Comparison of ENCODE assay signal across 1 cellular context in the genomic region with DNA sequence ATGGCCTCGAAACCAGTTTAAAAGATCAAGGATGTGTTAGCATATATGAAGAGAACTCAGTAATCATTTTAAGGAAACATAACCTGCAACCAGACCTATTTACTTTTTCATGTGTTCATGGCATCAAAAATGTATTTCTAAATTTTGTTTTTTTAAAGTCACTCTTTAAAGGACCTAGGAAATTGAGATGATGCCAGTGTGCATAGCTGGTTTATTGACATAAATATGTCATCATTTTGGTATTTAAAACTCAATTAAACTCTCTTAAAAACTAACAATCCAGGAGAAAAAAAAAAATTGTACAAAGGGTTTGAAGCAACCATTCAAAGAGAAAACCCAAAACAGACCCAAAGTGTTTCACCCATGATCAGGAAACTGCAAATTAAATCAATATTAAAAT.
TF ChIP-seq lines count a peak whose summit lies in the region.

No MANE protein-coding gene starts in this region.

TF ChIP-seq in IMR-90, 13 proteins besides CTCF, POLR2A, EP300 and RAD21 (continued from another document):
- TF ChIP-seq, protein P1, sequence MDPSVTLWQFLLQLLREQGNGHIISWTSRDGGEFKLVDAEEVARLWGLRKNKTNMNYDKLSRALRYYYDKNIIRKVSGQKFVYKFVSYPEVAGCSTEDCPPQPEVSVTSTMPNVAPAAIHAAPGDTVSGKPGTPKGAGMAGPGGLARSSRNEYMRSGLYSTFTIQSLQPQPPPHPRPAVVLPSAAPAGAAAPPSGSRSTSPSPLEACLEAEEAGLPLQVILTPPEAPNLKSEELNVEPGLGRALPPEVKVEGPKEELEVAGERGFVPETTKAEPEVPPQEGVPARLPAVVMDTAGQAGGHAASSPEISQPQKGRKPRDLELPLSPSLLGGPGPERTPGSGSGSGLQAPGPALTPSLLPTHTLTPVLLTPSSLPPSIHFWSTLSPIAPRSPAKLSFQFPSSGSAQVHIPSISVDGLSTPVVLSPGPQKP (IDR thresholded peaks at IDR 0.05; ENCODE audit: borderline replicate concordance, low read depth, low read length): no peak
- TF ChIP-seq MXI1 (IDR thresholded peaks at IDR 0.05; ENCODE audit: borderline replicate concordance, low read depth, low read length): no peak
- TF ChIP-seq FOS (IDR thresholded peaks at IDR 0.05; ENCODE audit: low read depth, low read length): no peak
- TF ChIP-seq MAFK (IDR thresholded peaks at IDR 0.05; ENCODE audit: low read depth, low read length): no peak
- TF ChIP-seq RFX5 (IDR thresholded peaks at IDR 0.05; ENCODE audit: low read depth, low read length): no peak
- no peak for TF ChIP-seq NFE2L2 (IDR thresholded peaks at IDR 0.05; ENCODE audit: low read depth, low read length)
- TF ChIP-seq RCOR1 (IDR thresholded peaks at IDR 0.05; ENCODE audit: insufficient replicate concordance, low read length): no peak
- TF ChIP-seq SMC3 (IDR thresholded peaks at IDR 0.05; ENCODE audit: low read depth, low read length): no peak
- TF ChIP-seq, protein P2, sequence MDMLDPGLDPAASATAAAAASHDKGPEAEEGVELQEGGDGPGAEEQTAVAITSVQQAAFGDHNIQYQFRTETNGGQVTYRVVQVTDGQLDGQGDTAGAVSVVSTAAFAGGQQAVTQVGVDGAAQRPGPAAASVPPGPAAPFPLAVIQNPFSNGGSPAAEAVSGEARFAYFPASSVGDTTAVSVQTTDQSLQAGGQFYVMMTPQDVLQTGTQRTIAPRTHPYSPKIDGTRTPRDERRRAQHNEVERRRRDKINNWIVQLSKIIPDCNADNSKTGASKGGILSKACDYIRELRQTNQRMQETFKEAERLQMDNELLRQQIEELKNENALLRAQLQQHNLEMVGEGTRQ (IDR thresholded peaks at IDR 0.05; ENCODE audit: low read depth, low read length): no peak
- no peak for TF ChIP-seq CHD1 (IDR thresholded peaks at IDR 0.05; ENCODE audit: low read depth, low read length)
- no peak for TF ChIP-seq MAZ (IDR thresholded peaks at IDR 0.05; ENCODE audit: borderline replicate concordance, low read depth, low read length)
